Comparison of ENCODE assay signal across 7 cellular contexts in the genomic region with DNA sequence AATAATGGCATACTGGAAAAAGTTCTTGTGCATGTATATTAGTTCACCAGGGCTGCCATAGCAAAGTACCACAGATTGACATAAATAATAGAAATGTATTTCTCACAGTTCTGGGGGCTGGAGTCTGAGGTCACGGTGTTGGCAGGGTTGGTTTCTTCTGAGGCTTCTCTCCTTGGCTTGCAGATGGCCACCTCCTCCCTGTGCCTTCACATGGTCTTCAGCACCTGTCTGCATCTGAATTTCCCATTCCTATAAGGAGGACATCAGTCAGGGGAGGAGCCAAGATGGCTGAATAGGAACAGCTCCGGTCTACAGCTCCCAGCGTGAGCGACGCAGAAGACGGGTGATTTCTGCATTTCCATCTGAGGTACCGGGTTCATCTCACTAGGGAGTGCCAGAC.
A peak's percentile ranks its signal among the peaks of the same experiment; 100 is the strongest.
DNase-seq lines count a peak whose midpoint lies in the region; ATAC-seq and TF ChIP-seq lines count a peak whose summit lies in the region.
"Not testable (repeated sequence)": the region's sequence is repeated elsewhere in the genome, so short reads cannot be mapped to it uniquely, and the experiment has no call there.

No MANE protein-coding gene starts in this region.

- H3K9ac ChIP-seq in ES-I3 (ENCODE audit: low read depth, low read length) = peak overlapping the region; percentile 42; the same call in 1 of the 2 replicates

- H3K4me1 ChIP-seq in ES-I3 (ENCODE audit: insufficient read depth, low read length); Panc1 (ENCODE audit: control insufficient read depth, insufficient read depth, low read length): not testable (repeated sequence)

- not testable (repeated sequence) for H3K9me3 ChIP-seq in ES-I3 (ENCODE audit: control insufficient read depth, insufficient read depth, low read length); MG63; Panc1 (ENCODE audit: control insufficient read depth, insufficient read depth, low read depth, low read length)

- not testable (repeated sequence) for TF ChIP-seq CTCF in Panc1 (IDR thresholded peaks at IDR 0.05); WTC11 (IDR thresholded peaks at IDR 0.05); glutamatergic neuron (IDR thresholded peaks at IDR 0.05; ENCODE audit: partially characterized antibody, unreplicated experiment); nephron progenitor cell (IDR thresholded peaks at IDR 0.05)

- H3K36me3 ChIP-seq in ES-I3 (ENCODE audit: insufficient read depth, low read length); MG63; Panc1 (ENCODE audit: control insufficient read depth, insufficient read depth, low read length): not testable (repeated sequence)

- BruUV-seq in Panc1 (replicated peaks; lab: Mats Ljungman, UMichigan) = not testable (repeated sequence)

- H3K4me3 ChIP-seq in MG63 = peak overlapping the region; percentile 21; the same call in 1 of the 2 replicates
- H3K4me3 ChIP-seq in Panc1 (ENCODE audit: low read depth in 2 of 2, low read length in 2 of 2) = peak overlapping the region; percentile 6 to 24; a peak in 1 of 4 replicates

- H3K27me3 Mint-ChIP-seq in WTC11 (ENCODE audit: low read depth) = peaks cover 13% of the 10 kb centered on the region; the same call in 1 of the 2 replicates
- H3K27me3 Mint-ChIP-seq in glutamatergic neuron (ENCODE audit: unreplicated experiment); nephron progenitor cell (ENCODE audit: low read depth, poor library complexity): not testable (repeated sequence)

- ATAC-seq in Panc1, WTC11: not testable (repeated sequence)

- intact Hi-C loops in Panc1 (cut with micrococcal nuclease; ENCODE audit: unreplicated experiment) = not testable (repeated sequence)

- in situ Hi-C loops in Panc1 (cut with HindIII; ENCODE audit: low pct_unique_long_range_greater_than_20kb, low sequenced_read_pairs) = not testable (repeated sequence)

- not testable (repeated sequence) for H3K9me3 Mint-ChIP-seq in WTC11; glutamatergic neuron (ENCODE audit: unreplicated experiment); nephron progenitor cell

- H3K36me3 Mint-ChIP-seq in WTC11; glutamatergic neuron (ENCODE audit: unreplicated experiment); nephron progenitor cell (ENCODE audit: low read depth): not testable (repeated sequence)

- CTCF ChIA-PET in Panc1 (lab: Charles Lee); WTC11 (lab: Charles Lee): not testable (repeated sequence)

- 0 out of 2 replicates have a peak overlapping the region, but pooled peaks have one; percentile 15 for H3K27ac Mint-ChIP-seq in WTC11
- H3K27ac Mint-ChIP-seq in glutamatergic neuron (ENCODE audit: unreplicated experiment); nephron progenitor cell: not testable (repeated sequence)

- not testable (repeated sequence) for DNase-seq in MG63; Panc1 (ENCODE audit: low read depth, low spot score); WTC11 (ENCODE audit: low spot score); glutamatergic neuron; nephron progenitor cell
- DNase-seq in NCI-H748 (lab: John Stamatoyannopoulos, UW; ENCODE audit: unreplicated experiment) = peak; percentile 68

- H3K4me1 Mint-ChIP-seq in WTC11; glutamatergic neuron (ENCODE audit: low read depth, unreplicated experiment); nephron progenitor cell: not testable (repeated sequence)

- not testable (repeated sequence) for H3K27me3 ChIP-seq in MG63
- peaks cover 12% of the 10 kb centered on the region for H3K27me3 ChIP-seq in Panc1 (ENCODE audit: control insufficient read depth, insufficient read depth, low read length)

- H3K27ac ChIP-seq in Panc1 (ENCODE audit: low read length) = not testable (repeated sequence)

- POLR2A ChIA-PET in Panc1 (lab: Charles Lee); WTC11 (lab: Charles Lee): not testable (repeated sequence)

- H3K4me3 Mint-ChIP-seq in WTC11 = peak overlapping the region; percentile 58
- peak overlapping the region; percentile 34 for H3K4me3 Mint-ChIP-seq in glutamatergic neuron (ENCODE audit: unreplicated experiment)
- peak overlapping the region; percentile 74 for H3K4me3 Mint-ChIP-seq in nephron progenitor cell
